10 cellular contexts compared by ENCODE assay signal in the genomic region with DNA sequence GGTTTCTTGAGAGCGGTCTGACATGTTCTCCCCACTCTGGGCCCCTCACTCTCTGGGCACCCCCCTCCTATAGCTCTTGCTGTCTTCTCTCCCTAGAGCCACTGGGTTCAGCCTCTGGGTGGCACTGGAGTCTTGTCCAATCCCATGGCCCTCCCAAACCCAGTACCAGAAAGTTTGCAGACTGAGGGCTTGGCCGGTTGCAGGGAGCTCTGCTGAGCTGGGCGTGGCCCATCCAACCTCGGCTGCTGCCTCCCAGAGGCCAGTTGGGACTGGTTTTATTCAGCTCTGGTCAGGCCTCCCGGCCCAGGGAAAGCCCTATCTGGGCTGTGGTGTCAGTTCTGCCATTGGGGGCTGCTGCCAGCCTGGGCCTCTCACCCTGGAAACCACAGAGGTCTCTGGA. TPM values are rescaled to one million over a fixed set of nuclear protein-coding genes. Genes with fewer than 3 reads are reported as not detected.
DNase-seq lines count a peak whose midpoint lies in the region; ATAC-seq and TF ChIP-seq lines count a peak whose summit lies in the region.
"Had no signal": no experiment of that assay in that cellular context is flagged by ENCODE, and none has a peak within 500 bp of the region (broad histone marks: within the 10 kb centered on the region; RNA-seq: fewer than 3 reads in every experiment).

No MANE protein-coding gene starts in this region.

- H3K9me3 ChIP-seq in PC-3 (ENCODE audit: low read length), result no peaks in the 10 kb centered on the region

- H3K4me2 ChIP-seq in PC-3 (ENCODE audit: low read length), result no peak overlapping the region

- POLR2A ChIA-PET in PC-3 (lab: Charles Lee; ENCODE audit: unreplicated experiment), result no interaction called here

- peak; percentile 82 for ATAC-seq in PC-3
- ATAC-seq in omental fat pad (ENCODE audit: low FRiP score), result peak; percentile 25
- ATAC-seq in HG03159 (IDR thresholded peaks at IDR 0.05; ENCODE audit: unreplicated experiment), result no peak
- no peak for ATAC-seq in GM18519 (IDR thresholded peaks at IDR 0.05; ENCODE audit: low FRiP score, unreplicated experiment)
- ATAC-seq: natural killer cell treated with Interleukin-12 subunit alpha and Interleukin-12 subunit beta and Interleukin-15 and Interleukin-18, amount 100 ng/mL, for 72 hours had no signal

- DNase-seq in DMS 273 (lab: John Stamatoyannopoulos, UW; ENCODE audit: unreplicated experiment) (peak; percentile 76), DMS 273 treated with DMSO at 0.1 percent for 48 hours (lab: John Stamatoyannopoulos, UW) (no peak), PC-3 (peak; percentile 56), fibroblast of gingiva (ENCODE audit: low read depth) (peak; percentile 66), omental fat pad (ENCODE audit: low spot score) (no peak), GM20000 (ENCODE audit: low spot score) (no peak)
- DNase-seq: central memory CD4-positive, alpha-beta T cell had no signal

- TF ChIP-seq CTCF in PC-3 (conservative IDR thresholded peaks at IDR 0.05; ENCODE audit: low read depth, low read length) (peak; percentile 51), omental fat pad (IDR thresholded peaks at IDR 0.05) (no peak), GM20000 (IDR thresholded peaks at IDR 0.05; ENCODE audit: extremely low read depth, missing control alignments) (no peak)

- H2AFZ ChIP-seq in PC-3 (ENCODE audit: low read length), result peak overlapping the region; percentile 35

- H3K9ac ChIP-seq in PC-3 (ENCODE audit: low read length), result 0 out of 2 replicates have a peak overlapping the region, but pooled peaks have one; percentile 27

- no peaks in the 10 kb centered on the region for H3K36me3 ChIP-seq in PC-3 (ENCODE audit: low read depth, low read length)

- no TSS peak for BruUV-seq in PC-3 (replicated peaks; lab: Mats Ljungman, UMichigan)

- H3F3A ChIP-seq in PC-3 (ENCODE audit: low read length, unreplicated experiment), result no peaks in the 10 kb centered on the region

- no peaks in the 10 kb centered on the region for H3K27me3 ChIP-seq in PC-3 (ENCODE audit: low read length)

- H4K20me1 ChIP-seq in PC-3 (ENCODE audit: low read length), result no peaks in the 10 kb centered on the region

- H3K9me2 ChIP-seq in PC-3 (replicated peaks; ENCODE audit: low read length), result no peaks in the 10 kb centered on the region

- intact Hi-C loops in PC-3 (cut with micrococcal nuclease), result no loop called here

- no peaks in the 10 kb centered on the region for H3K79me2 ChIP-seq in PC-3 (ENCODE audit: low read length)

- CTCF ChIA-PET in PC-3 (lab: Charles Lee), result interaction anchor here (1.1 kb wide), 1 partner anchor 273 kb away, joined by 5 read pairs; no protein-coding TSS in a partner anchor

- no peak overlapping the region for H3K4me3 ChIP-seq in PC-3 (ENCODE audit: low read length)

- peaks cover 8% of the 10 kb centered on the region for H3K4me1 ChIP-seq in PC-3 (ENCODE audit: insufficient read depth, low read length)

- no peak overlapping the region for H3K27ac ChIP-seq in PC-3 (ENCODE audit: low read length)

RNA-seq across cellular contexts. Expression of a gene that starts 37.9 kb away (rescaled TPM):
- total RNA-seq in PC-3 (2014; rRNA removed) (30.1 and 32.3 TPM in 2 replicates), omental fat pad (10 to 100 TPM in 1 of 4 donors, 1 to 10 TPM in 3; 7.0 to 11.2 (median 9.2) TPM)

RNA-seq across cellular contexts. Expression of a gene that starts 38.4 kb away (rescaled TPM):
- total RNA-seq in PC-3 (2014; rRNA removed), result 138 and 195 TPM in 2 replicates
- total RNA-seq in omental fat pad, result 100 to 1,000 TPM; 271 to 717 (median 546) TPM

Comparison
In these comparisons a context has a peak if more than half of its experiments do, and no peak if none do; other contexts are left out.
1. DNase-seq: peak in DMS 273 (single experiment), PC-3 (single experiment) and fibroblast of gingiva (single experiment); none in DMS 273 treated with DMSO at 0.1 percent for 48 hours (single experiment), omental fat pad (single experiment) and GM20000 (single experiment).
2. ATAC-seq: peak in PC-3 (single experiment) and omental fat pad (single experiment); none in HG03159 (single experiment) and GM18519 (single experiment).